In the genomic region with DNA sequence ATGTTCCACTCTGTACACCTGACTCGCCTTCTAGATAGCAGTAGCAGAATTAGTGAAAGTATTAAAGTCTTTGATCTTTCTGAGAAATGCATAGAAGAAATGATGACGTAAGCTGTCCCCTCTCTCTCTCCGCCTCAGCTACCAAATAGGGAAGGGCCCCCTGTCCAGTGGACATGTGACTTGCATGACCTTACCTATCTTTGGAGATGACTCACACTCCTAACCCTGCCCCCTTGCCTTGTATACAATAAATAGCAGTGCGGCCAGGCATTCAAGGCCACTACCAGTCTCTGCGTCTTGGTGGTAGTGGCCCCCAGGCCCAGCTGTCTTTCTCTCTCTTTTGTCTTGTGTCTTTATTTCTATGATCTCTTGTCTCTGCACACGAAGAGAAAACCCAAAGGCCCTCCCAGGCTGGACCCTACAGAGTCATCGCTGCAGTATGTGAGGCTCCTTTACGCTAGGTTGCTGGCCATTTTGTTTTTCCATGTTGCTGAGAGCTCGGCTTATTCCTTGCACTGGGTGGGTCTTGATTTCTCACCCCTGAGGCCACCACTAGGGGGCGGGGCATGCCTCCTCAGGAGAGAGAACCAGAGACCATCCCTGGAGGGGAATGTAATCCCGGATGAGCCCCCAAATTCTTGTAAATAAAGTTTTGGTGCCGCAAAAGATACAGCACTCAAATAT, we compare ENCODE assay signal across 10 cellular contexts. TPM values are rescaled to one million over a fixed set of nuclear protein-coding genes. Genes with fewer than 3 reads are reported as not detected.
DNase-seq lines count a peak whose midpoint lies in the region; ATAC-seq lines count a peak whose summit lies in the region.
"Had no signal": no experiment of that assay in that cellular context is flagged by ENCODE, and none has a peak within 500 bp of the region (broad histone marks: within the 10 kb centered on the region; RNA-seq: fewer than 3 reads in every experiment).

No MANE protein-coding gene starts in this region.

- H3K4me3 Mint-ChIP-seq in activated T-helper 17 cell treated with anti-CD3 and anti-CD28 coated beads, Interleukin-2, amount 50 U/mL, for 72 hours, result no peak overlapping the region

- H3K36me3 Mint-ChIP-seq in activated T-helper 17 cell treated with anti-CD3 and anti-CD28 coated beads, Interleukin-2, amount 50 U/mL, for 72 hours (ENCODE audit: low read depth), result no peaks in the 10 kb centered on the region

- peaks cover 5% of the 10 kb centered on the region for H3K9me3 Mint-ChIP-seq in activated T-helper 17 cell treated with anti-CD3 and anti-CD28 coated beads, Interleukin-2, amount 50 U/mL, for 72 hours

- no peak for ATAC-seq in HG02571 (IDR thresholded peaks at IDR 0.05; ENCODE audit: unreplicated experiment)
- ATAC-seq in activated T-helper 17 cell treated with anti-CD3 and anti-CD28 coated beads, Interleukin-2, amount 50 U/mL, for 72 hours (replicated peaks), result no peak

- peaks cover 19% of the 10 kb centered on the region for H3K27me3 Mint-ChIP-seq in activated T-helper 17 cell treated with anti-CD3 and anti-CD28 coated beads, Interleukin-2, amount 50 U/mL, for 72 hours

- H3K4me1 Mint-ChIP-seq in activated T-helper 17 cell treated with anti-CD3 and anti-CD28 coated beads, Interleukin-2, amount 50 U/mL, for 72 hours, result no peaks in the 10 kb centered on the region

- H3K27ac Mint-ChIP-seq in activated T-helper 17 cell treated with anti-CD3 and anti-CD28 coated beads, Interleukin-2, amount 50 U/mL, for 72 hours, result no peak overlapping the region

- peak; percentile 5 to 27 for DNase-seq in activated CD4-positive, alpha-beta T cell treated with anti-CD3 and anti-CD28 coated beads, Interleukin-2, amount 50 U/mL, for 48 hours
- no peak for DNase-seq in activated CD4-positive, alpha-beta T cell treated with anti-CD3 and anti-CD28 coated beads, Interleukin-2, amount 50 U/mL, for 1 hour
- DNase-seq in NAMALWA (ENCODE audit: low spot score), result peak; percentile 47
- DNase-seq in cerebellar cortex (ENCODE audit: low spot score), result peak; percentile 73
- peak; percentile 49 for DNase-seq in stimulated activated CD8-positive, alpha-beta memory T cell treated with anti-CD3 and anti-CD28 coated beads, Interleukin-4, amount 100 ng/mL, for 48 hours
- no peak for DNase-seq in iPS-NIHi7 (ENCODE audit: extremely low spot score)
- DNase-seq: cortex of kidney had no signal

RNA-seq across cellular contexts. Expression of gene ZBTB8B, which starts 16.0 kb away (rescaled TPM):
- not detected for total RNA-seq in activated T-helper 17 cell treated with anti-CD3 and anti-CD28 coated beads, Interleukin-2, amount 50 U/mL, for 72 hours
- total RNA-seq: activated CD8-positive, alpha-beta memory T cell treated with anti-CD3 and anti-CD28 coated beads for 36 hours had no signal

RNA-seq across cellular contexts. Expression of gene BSDC1, which starts 54.7 kb away (rescaled TPM):
- 10 to 100 TPM; 46.1 to 71.6 TPM for total RNA-seq in activated T-helper 17 cell treated with anti-CD3 and anti-CD28 coated beads, Interleukin-2, amount 50 U/mL, for 72 hours

Comparison
In these comparisons a context has a peak if more than half of its experiments do, and no peak if none do; other contexts are left out.
1. DNase-seq: peak in activated CD4-positive, alpha-beta T cell treated with anti-CD3 and anti-CD28 coated beads, Interleukin-2, amount 50 U/mL, for 48 hours (2 of 2), NAMALWA (single experiment), cerebellar cortex (single experiment) and stimulated activated CD8-positive, alpha-beta memory T cell treated with anti-CD3 and anti-CD28 coated beads, Interleukin-4, amount 100 ng/mL, for 48 hours (single experiment); none in activated CD4-positive, alpha-beta T cell treated with anti-CD3 and anti-CD28 coated beads, Interleukin-2, amount 50 U/mL, for 1 hour (single experiment) and iPS-NIHi7 (single experiment).